Comparison of ENCODE assay signal across 22 cellular contexts in the genomic region with DNA sequence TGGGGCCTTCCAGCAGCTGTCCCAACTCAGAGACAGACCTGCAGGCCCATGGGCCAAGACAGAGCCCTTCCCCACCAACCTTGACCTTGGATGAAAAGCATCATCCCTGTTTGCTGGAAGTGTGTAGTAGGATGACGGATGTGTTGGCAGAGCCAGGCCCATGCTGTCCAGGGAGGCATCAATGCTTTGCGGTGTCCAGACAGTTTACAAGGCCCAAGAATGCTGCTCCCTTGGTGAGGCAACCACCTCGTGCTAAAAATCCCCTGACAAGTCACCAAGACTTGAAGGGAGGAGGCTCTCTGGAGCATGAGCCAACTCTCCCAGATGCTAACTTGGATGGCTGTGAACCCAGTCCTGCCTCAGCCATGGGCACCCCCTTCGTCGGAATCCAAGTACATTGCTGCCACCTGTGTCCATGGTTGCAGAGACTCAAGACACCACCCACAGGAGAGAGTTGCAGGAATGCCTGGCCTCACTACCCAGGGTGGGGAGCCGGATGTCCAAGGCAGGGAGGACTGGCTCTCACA. TPM values are rescaled to one million over a fixed set of nuclear protein-coding genes. Genes with fewer than 3 reads are reported as not detected.
DNase-seq lines count a peak whose midpoint lies in the region; ATAC-seq and TF ChIP-seq lines count a peak whose summit lies in the region.
"Had no signal": no experiment of that assay in that cellular context is flagged by ENCODE, and none has a peak within 500 bp of the region (broad histone marks: within the 10 kb centered on the region; RNA-seq: fewer than 3 reads in every experiment).

No MANE protein-coding gene starts in this region.

- TF ChIP-seq CTCF in mesothelial cell of epicardium (IDR thresholded peaks at IDR 0.05; ENCODE audit: unreplicated experiment), result no peak
- no peak for TF ChIP-seq CTCF in tibial artery (IDR thresholded peaks at IDR 0.05)

- peaks cover 31% of the 10 kb centered on the region for H3K27me3 Mint-ChIP-seq in activated CD8-positive, alpha-beta memory T cell treated with anti-CD3 and anti-CD28 coated beads, Interleukin-2, amount 10 ng/mL, durations not matched to agents 7 days and 5 days
- H3K27me3 Mint-ChIP-seq in mesothelial cell of epicardium (ENCODE audit: low read depth), result peaks cover 60% of the 10 kb centered on the region

- H3K4me1 ChIP-seq in tibial artery, result peaks cover 0 to 7% (median 0%) of the 10 kb centered on the region in 4 donors

- intact Hi-C loops in Right ventricle myocardium superior (cut with DNase I) (loop anchor here (10.0 kb wide), 1 partner anchor 136 kb away; no protein-coding TSS in a partner anchor), tibial artery (cut with DNase I; ENCODE audit: low total_unique reads) (no loop called here)

- H3K9me3 Mint-ChIP-seq in activated CD8-positive, alpha-beta memory T cell treated with anti-CD3 and anti-CD28 coated beads, Interleukin-2, amount 10 ng/mL, durations not matched to agents 7 days and 5 days (ENCODE audit: low read depth), result no peaks in the 10 kb centered on the region
- H3K9me3 Mint-ChIP-seq in mesothelial cell of epicardium, result no peaks in the 10 kb centered on the region
- H3K9me3 Mint-ChIP-seq: activated naive CD4-positive, alpha-beta T cell treated with anti-CD3 and anti-CD28 coated beads, Interleukin-2, amount 50 U/mL, for 72 hours; GM23338; stimulated activated effector memory CD8-positive, alpha-beta T cell treated with anti-CD3 and anti-CD28 coated beads, Interleukin-12 subunit alpha, Interleukin-12 subunit beta, amount 100 ng/mL, for 72 hours had no signal

- no peak overlapping the region for H3K4me3 Mint-ChIP-seq in activated CD8-positive, alpha-beta memory T cell treated with anti-CD3 and anti-CD28 coated beads, Interleukin-2, amount 10 ng/mL, durations not matched to agents 7 days and 5 days
- no peak overlapping the region for H3K4me3 Mint-ChIP-seq in mesothelial cell of epicardium
- H3K4me3 Mint-ChIP-seq: GM23338; stimulated activated effector memory CD8-positive, alpha-beta T cell treated with anti-CD3 and anti-CD28 coated beads, Interleukin-12 subunit alpha, Interleukin-12 subunit beta, amount 100 ng/mL, for 72 hours had no signal

- H3K36me3 Mint-ChIP-seq in activated CD8-positive, alpha-beta memory T cell treated with anti-CD3 and anti-CD28 coated beads, Interleukin-2, amount 10 ng/mL, durations not matched to agents 7 days and 5 days, result no peaks in the 10 kb centered on the region
- no peaks in the 10 kb centered on the region for H3K36me3 Mint-ChIP-seq in mesothelial cell of epicardium
- H3K36me3 Mint-ChIP-seq: activated naive CD4-positive, alpha-beta T cell treated with anti-CD3 and anti-CD28 coated beads, Interleukin-2, amount 50 U/mL, for 72 hours; stimulated activated effector memory CD8-positive, alpha-beta T cell treated with anti-CD3 and anti-CD28 coated beads, Interleukin-12 subunit alpha, Interleukin-12 subunit beta, amount 100 ng/mL, for 72 hours had no signal

- no peaks in the 10 kb centered on the region for H3K36me3 ChIP-seq in tibial artery
- H3K36me3 ChIP-seq: BLaER1 treated with 17β-estradiol and CSF1 and Interleukin-3, amounts not matched to agents 10 nM and 100 nM; heart right ventricle had no signal

- H3K27ac Mint-ChIP-seq in activated CD8-positive, alpha-beta memory T cell treated with anti-CD3 and anti-CD28 coated beads, Interleukin-2, amount 10 ng/mL, durations not matched to agents 7 days and 5 days, result no peak overlapping the region
- peak overlapping the region; percentile 4 for H3K27ac Mint-ChIP-seq in mesothelial cell of epicardium
- H3K27ac Mint-ChIP-seq: activated naive CD4-positive, alpha-beta T cell treated with anti-CD3 and anti-CD28 coated beads, Interleukin-2, amount 50 U/mL, for 72 hours; GM23338; stimulated activated effector memory CD8-positive, alpha-beta T cell treated with anti-CD3 and anti-CD28 coated beads, Interleukin-12 subunit alpha, Interleukin-12 subunit beta, amount 100 ng/mL, for 72 hours had no signal

- CTCF ChIA-PET in activated CD8-positive, alpha-beta memory T cell treated with anti-CD3 and anti-CD28 coated beads, Interleukin-2, amount 10 ng/mL, durations not matched to agents 7 days and 5 days (lab: Charles Lee), result no interaction called here

- no peak overlapping the region for H3K4me3 ChIP-seq in tibial artery
- H3K4me3 ChIP-seq: BLaER1 treated with 17β-estradiol and CSF1 and Interleukin-3, amounts not matched to agents 10 nM and 100 nM; GM23338; heart right ventricle had no signal

- H3K27ac ChIP-seq in tibial artery, result no peak overlapping the region
- H3K27ac ChIP-seq: BLaER1 treated with 17β-estradiol and CSF1 and Interleukin-3, amounts not matched to agents 10 nM and 100 nM; parathyroid adenoma had no signal

- H3K9me3 ChIP-seq in tibial artery, result no peaks in the 10 kb centered on the region
- H3K9me3 ChIP-seq: BLaER1 treated with 17β-estradiol and CSF1 and Interleukin-3, amounts not matched to agents 10 nM and 100 nM; heart right ventricle had no signal

- peaks cover 27% of the 10 kb centered on the region for H3K4me1 Mint-ChIP-seq in activated CD8-positive, alpha-beta memory T cell treated with anti-CD3 and anti-CD28 coated beads, Interleukin-2, amount 10 ng/mL, durations not matched to agents 7 days and 5 days
- H3K4me1 Mint-ChIP-seq in mesothelial cell of epicardium, result peaks cover 30% of the 10 kb centered on the region

- H3K27me3 ChIP-seq in tibial artery, result peaks cover 0 to 27% of the 10 kb centered on the region in 2 donors

- DNase-seq in activated CD8-positive, alpha-beta memory T cell treated with anti-CD3 and anti-CD28 coated beads, Interleukin-2, amount 50 U/mL, for 48 hours, result peak; percentile 42
- no peak for DNase-seq in activated CD8-positive, alpha-beta memory T cell treated with anti-CD3 and anti-CD28 coated beads, Interleukin-2, amount 10 ng/mL, durations not matched to agents 7 days and 5 days
- DNase-seq in Right ventricle myocardium superior (peak; percentile 38), mesothelial cell of epicardium (ENCODE audit: low spot score in 2 of 2, unreplicated experiment in 2 of 2) (no peak), tibial artery (peak; percentile 17 to 56), SIG-M5 (lab: John Stamatoyannopoulos, UW) (no peak), GM03348 (ENCODE audit: low spot score) (no peak)
- no peak for DNase-seq in effector CD4-positive, alpha-beta T cell
- DNase-seq: activated CD4-positive, alpha-beta T cell treated with anti-CD3 and anti-CD28 coated beads for 4 hours; NCI-H1092 treated with DMSO at 0.1 percent for 48 hours; NCI-H2107; NCI-H69; OCI-M1; small intestine; T-helper 9 cell had no signal

- no peak for ATAC-seq in activated CD8-positive, alpha-beta memory T cell treated with anti-CD3 and anti-CD28 coated beads, Interleukin-2, amount 10 ng/mL, durations not matched to agents 7 days and 5 days
- peak; percentile 2 for ATAC-seq in Right ventricle myocardium superior (ENCODE audit: poor library complexity)
- ATAC-seq: activated naive CD4-positive, alpha-beta T cell treated with anti-CD3 and anti-CD28 coated beads, Interleukin-2, amount 50 U/mL, for 72 hours; esophagus mucosa; GM23338; stimulated activated effector memory CD8-positive, alpha-beta T cell treated with anti-CD3 and anti-CD28 coated beads, Interleukin-12 subunit alpha, Interleukin-12 subunit beta, amount 100 ng/mL, for 72 hours had no signal

RNA-seq across cellular contexts. Expression of gene NKD2, which starts 9.6 kb away (rescaled TPM):
- 1 to 10 TPM; 4.2 to 6.5 TPM for total RNA-seq in activated CD8-positive, alpha-beta memory T cell treated with anti-CD3 and anti-CD28 coated beads, Interleukin-2, amount 10 ng/mL, durations not matched to agents 7 days and 5 days
- total RNA-seq in Right ventricle myocardium superior (2.8 TPM), mesothelial cell of epicardium (52.8 to 65.1 TPM (median 63.4 TPM) in 3 replicates)

Comparison
In these comparisons a context has a peak if more than half of its experiments do, and no peak if none do; other contexts are left out.
1. DNase-seq: peak in activated CD8-positive, alpha-beta memory T cell treated with anti-CD3 and anti-CD28 coated beads, Interleukin-2, amount 50 U/mL, for 48 hours (single experiment), Right ventricle myocardium superior (single experiment) and tibial artery (2 of 2); none in activated CD8-positive, alpha-beta memory T cell treated with anti-CD3 and anti-CD28 coated beads, Interleukin-2, amount 10 ng/mL, durations not matched to agents 7 days and 5 days (single experiment), mesothelial cell of epicardium (0 of 2), SIG-M5 (single experiment), GM03348 (single experiment) and effector CD4-positive, alpha-beta T cell (single experiment).